ENCODE assay signal across 17 cellular contexts in genomic region chr2:134677866-134678774, GRCh38. TPM values are rescaled to one million over a fixed set of nuclear protein-coding genes. Genes with fewer than 3 reads are reported as not detected.
DNase-seq lines count a peak whose midpoint lies in the region; TF ChIP-seq lines count a peak whose summit lies in the region.
"Had no signal": no experiment of that assay in that cellular context is flagged by ENCODE, and none has a peak within 500 bp of the region (broad histone marks: within the 10 kb centered on the region; RNA-seq: fewer than 3 reads in every experiment).

No MANE protein-coding gene starts in this region.

- H3K9me3 ChIP-seq in WERI-Rb-1 (ENCODE audit: severe bottlenecking) (no peaks in the 10 kb centered on the region), left ventricle myocardium inferior (replicated peaks) (peaks cover 6% of the 10 kb centered on the region)
- H3K9me3 ChIP-seq: upper lobe of left lung had no signal

- H3K4me3 ChIP-seq in WERI-Rb-1 (ENCODE audit: low read depth, low read length): no peak overlapping the region
- no peak overlapping the region for H3K4me3 ChIP-seq in left ventricle myocardium inferior
- H3K4me3 ChIP-seq: upper lobe of left lung had no signal

- H3K9me3 Mint-ChIP-seq in nephron progenitor cell: peaks cover 7% of the 10 kb centered on the region

- H3K4me1 Mint-ChIP-seq in nephron progenitor cell: peaks cover 38% of the 10 kb centered on the region

- H3K4me1 ChIP-seq in left ventricle myocardium inferior: peaks cover 21% of the 10 kb centered on the region

- no peak overlapping the region for H3K4me3 Mint-ChIP-seq in nephron progenitor cell

- no peaks in the 10 kb centered on the region for H3K36me3 Mint-ChIP-seq in nephron progenitor cell (ENCODE audit: low read depth)

- DNase-seq in NCI-H2227 (lab: John Stamatoyannopoulos, UW; ENCODE audit: unreplicated experiment): peak; percentile 14
- DNase-seq in NCI-H2227 treated with DMSO at 0.1 percent for 48 hours (lab: John Stamatoyannopoulos, UW): no peak
- peak; percentile 18 for DNase-seq in WERI-Rb-1
- no peak for DNase-seq in left ventricle myocardium inferior
- DNase-seq in retina: peak; percentile 51
- DNase-seq in nephron progenitor cell: no peak
- no peak for DNase-seq in erythroblast (lab: John Stamatoyannopoulos, UW)
- DNase-seq in T-helper 9 cell: no peak
- DNase-seq: activated CD4-positive, alpha-beta T cell treated with anti-CD3 and anti-CD28 coated beads for 4 hours; activated CD8-positive, alpha-beta memory T cell treated with anti-CD3 and anti-CD28 coated beads, Interleukin-2, amount 50 U/mL, for 4 hours; activated naive CD4-positive, alpha-beta T cell treated with anti-CD3 and anti-CD28 coated beads, Interleukin-2, amount 50 U/mL, for 16 hours; effector memory CD4-positive, alpha-beta T cell; mammary epithelial cell; NCI-H2107; stimulated activated CD4-positive, alpha-beta T cell treated with anti-CD3 and anti-CD28 coated beads, Interleukin-4, amount 100 ng/mL, for 1 hour; upper lobe of left lung had no signal

- intact Hi-C loops in left ventricle myocardium inferior (cut with micrococcal nuclease): no loop called here

- no peak overlapping the region for H3K27ac ChIP-seq in WERI-Rb-1
- H3K27ac ChIP-seq in left ventricle myocardium inferior (replicated peaks): peak overlapping the region; percentile 30

- no peak overlapping the region for H3K27ac Mint-ChIP-seq in nephron progenitor cell

- TF ChIP-seq POLR2A in erythroblast (IDR thresholded peaks at IDR 0.05; ENCODE audit: low read length): no peak

- peaks cover 16% of the 10 kb centered on the region for H3K27me3 Mint-ChIP-seq in nephron progenitor cell (ENCODE audit: low read depth, poor library complexity)

- H3K36me3 ChIP-seq in WERI-Rb-1 (no peaks in the 10 kb centered on the region), left ventricle myocardium inferior (no peaks in the 10 kb centered on the region)
- H3K36me3 ChIP-seq: upper lobe of left lung had no signal

- H3K27me3 ChIP-seq in WERI-Rb-1 (ENCODE audit: insufficient read depth, low read depth, severe bottlenecking): no peaks in the 10 kb centered on the region
- H3K27me3 ChIP-seq in left ventricle myocardium inferior (ENCODE audit: low read depth): peaks cover 8% of the 10 kb centered on the region
- H3K27me3 ChIP-seq: upper lobe of left lung had no signal

- TF ChIP-seq CTCF in WERI-Rb-1 (IDR thresholded peaks at IDR 0.05; ENCODE audit: low read depth, low read length): no peak
- no peak for TF ChIP-seq CTCF in left ventricle myocardium inferior (IDR thresholded peaks at IDR 0.05; ENCODE audit: borderline replicate concordance)
- no peak for TF ChIP-seq CTCF in nephron progenitor cell (IDR thresholded peaks at IDR 0.05)

RNA-seq across cellular contexts. Expression of gene TMEM163, which starts 40.7 kb away (rescaled TPM):
- total RNA-seq in left ventricle myocardium inferior: 0.22 TPM
- total RNA-seq: bronchial epithelial cell, mammary epithelial cell had no signal

Comparison
In these comparisons a context has a peak if more than half of its experiments do, and no peak if none do; other contexts are left out.
1. DNase-seq: peak in NCI-H2227 (single experiment), WERI-Rb-1 (single experiment) and retina (single experiment); none in NCI-H2227 treated with DMSO at 0.1 percent for 48 hours (single experiment), left ventricle myocardium inferior (single experiment), nephron progenitor cell (single experiment), erythroblast (0 of 2) and T-helper 9 cell (single experiment).